9 cellular contexts compared by ENCODE assay signal in the genomic region with DNA sequence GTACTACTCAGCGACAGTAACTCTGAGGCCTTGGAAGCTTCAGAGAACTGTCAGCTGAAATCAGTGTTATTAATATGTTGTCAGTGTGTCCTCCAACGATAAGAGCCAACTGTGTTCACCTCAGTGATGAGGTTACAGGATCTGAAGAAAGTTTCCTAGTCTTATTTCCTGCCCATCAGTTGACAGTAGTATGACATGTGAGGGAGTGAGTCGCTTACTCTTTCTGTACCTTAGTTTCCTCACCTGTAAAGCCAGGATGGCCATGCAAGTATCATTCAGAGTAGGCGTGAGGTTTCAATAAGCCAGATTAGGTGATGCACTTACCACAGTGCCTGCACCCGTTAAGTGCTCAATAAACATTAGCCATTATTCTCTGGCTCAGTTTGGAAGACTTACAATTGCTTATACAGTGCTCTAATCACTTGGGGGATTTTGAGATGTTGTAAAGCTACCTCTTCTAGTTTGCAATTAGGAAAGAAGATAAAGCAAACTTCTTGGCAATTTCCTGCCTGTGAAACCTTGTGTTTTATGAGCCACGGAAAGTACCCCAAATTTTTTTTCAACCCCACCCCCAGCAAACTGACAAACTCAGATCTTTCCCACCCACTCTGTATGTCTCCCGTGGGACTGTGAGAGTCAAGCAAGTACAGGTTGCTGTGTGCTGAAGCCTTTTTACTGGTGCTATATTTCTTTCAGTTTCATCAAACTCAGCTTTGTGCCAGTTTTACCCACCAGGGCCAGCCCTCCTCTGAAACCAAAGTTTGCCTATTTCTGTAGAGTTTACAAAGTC.
DNase-seq lines count a peak whose midpoint lies in the region; ATAC-seq and TF ChIP-seq lines count a peak whose summit lies in the region.
"Had no signal": no experiment of that assay in that cellular context is flagged by ENCODE, and none has a peak within 500 bp of the region (broad histone marks: within the 10 kb centered on the region; RNA-seq: fewer than 3 reads in every experiment).

No MANE protein-coding gene starts in this region.

- H3K9ac ChIP-seq in PC-3 (ENCODE audit: low read length) = no peak overlapping the region

- in situ Hi-C loops in ACHN (cut with HindIII; ENCODE audit: low pct_ligation_motif_present, low pct_unique_long_range_greater_than_20kb, low sequenced_read_pairs) = loop anchor here (25.0 kb wide), 1 partner anchor 249 kb away; no protein-coding TSS in a partner anchor

- peak; percentile 59 for ATAC-seq in GM18519 (IDR thresholded peaks at IDR 0.05; ENCODE audit: low FRiP score, unreplicated experiment)
- ATAC-seq in GM21423 (IDR thresholded peaks at IDR 0.05; ENCODE audit: unreplicated experiment) = peak; percentile 75
- peak; percentile 77 for ATAC-seq in HG03442 (IDR thresholded peaks at IDR 0.05; ENCODE audit: unreplicated experiment)
- peak; percentile 68 for ATAC-seq in esophagus mucosa
- no peak for ATAC-seq in PC-3
- no peak for ATAC-seq in omental fat pad (ENCODE audit: low FRiP score)

- H3K9me3 ChIP-seq in PC-3 (ENCODE audit: low read length) = no peaks in the 10 kb centered on the region

- no peak overlapping the region for H2AFZ ChIP-seq in PC-3 (ENCODE audit: low read length)

- no peak overlapping the region for H3K4me2 ChIP-seq in PC-3 (ENCODE audit: low read length)

- H3K27me3 ChIP-seq in PC-3 (ENCODE audit: low read length) = no peaks in the 10 kb centered on the region

- H3K4me1 ChIP-seq in PC-3 (ENCODE audit: insufficient read depth, low read length) = no peaks in the 10 kb centered on the region

- H3K79me2 ChIP-seq in PC-3 (ENCODE audit: low read length) = no peaks in the 10 kb centered on the region

- intact Hi-C loops in PC-3 (cut with micrococcal nuclease) = loop anchor here (10.0 kb wide), 1 partner anchor 161 kb away; a partner anchor contains a TSS

- no peaks in the 10 kb centered on the region for H3K9me2 ChIP-seq in PC-3 (replicated peaks; ENCODE audit: low read length)

- H4K20me1 ChIP-seq in PC-3 (ENCODE audit: low read length) = no peaks in the 10 kb centered on the region

- no peaks in the 10 kb centered on the region; the same call in 1 of the 2 replicates for H3K36me3 ChIP-seq in PC-3 (ENCODE audit: low read depth, low read length)

- no TSS peak for BruUV-seq in PC-3 (replicated peaks; lab: Mats Ljungman, UMichigan)

- TF ChIP-seq CTCF in PC-3 (conservative IDR thresholded peaks at IDR 0.05; ENCODE audit: low read depth, low read length) = no peak
- TF ChIP-seq CTCF in omental fat pad (IDR thresholded peaks at IDR 0.05) = no peak

- no peak overlapping the region for H3K4me3 ChIP-seq in PC-3 (ENCODE audit: low read length)
- H3K4me3 ChIP-seq: SK-N-MC had no signal

- CTCF ChIA-PET in PC-3 (lab: Charles Lee) = interaction anchor here (0.6 kb wide), 1 partner anchor 99 kb away, joined by 5 read pairs; no protein-coding TSS in a partner anchor

- no peaks in the 10 kb centered on the region for H3F3A ChIP-seq in PC-3 (ENCODE audit: low read length, unreplicated experiment)

- no peak for DNase-seq in ACHN
- no peak for DNase-seq in PC-3
- DNase-seq in glomerular visceral epithelial cell (ENCODE audit: extremely low spot score) = no peak
- no peak for DNase-seq in omental fat pad (ENCODE audit: low spot score)

- H3K27ac ChIP-seq in PC-3 (ENCODE audit: low read length) = no peak overlapping the region
- H3K27ac ChIP-seq: SK-N-MC had no signal

- POLR2A ChIA-PET in PC-3 (lab: Charles Lee; ENCODE audit: unreplicated experiment) = interaction anchor here (0.6 kb wide), 1 partner anchor 826 kb away, joined by 3 read pairs; no protein-coding TSS in a partner anchor

Comparison
In these comparisons a context has a peak if more than half of its experiments do, and no peak if none do; other contexts are left out.
1. ATAC-seq: peak in GM18519 (single experiment), GM21423 (single experiment), HG03442 (single experiment) and esophagus mucosa (single experiment); none in PC-3 (single experiment) and omental fat pad (single experiment).